In genomic region chr2:241241669-241242068, GRCh38 we compare ENCODE assay signal across 22 cellular contexts. TPM values are rescaled to one million over a fixed set of nuclear protein-coding genes. Genes with fewer than 3 reads are reported as not detected.
DNase-seq lines count a peak whose midpoint lies in the region; ATAC-seq and TF ChIP-seq lines count a peak whose summit lies in the region.
"Had no signal": no experiment of that assay in that cellular context is flagged by ENCODE, and none has a peak within 500 bp of the region (broad histone marks: within the 10 kb centered on the region; RNA-seq: fewer than 3 reads in every experiment).

No MANE protein-coding gene starts in this region.

- H3K4me1 Mint-ChIP-seq in natural killer cell = peaks cover 0 to 6% of the 10 kb centered on the region in 2 donors
- H3K4me1 Mint-ChIP-seq in natural killer cell treated with Interleukin-12 subunit alpha and Interleukin-12 subunit beta and Interleukin-15 and Interleukin-18, amount 100 ng/mL, for 72 hours (ENCODE audit: low read depth in 2 of 2) = peaks cover 3 to 14% of the 10 kb centered on the region in 2 donors
- peaks cover 10% of the 10 kb centered on the region for H3K4me1 Mint-ChIP-seq in chondrocyte (ENCODE audit: low read depth)
- H3K4me1 Mint-ChIP-seq: H9, IgD-negative memory B cell had no signal

- no peak overlapping the region for H3K27ac ChIP-seq in coronary artery
- H3K27ac ChIP-seq: HL-60 had no signal

- H3K4me3 Mint-ChIP-seq in natural killer cell (no peak overlapping the region), chondrocyte (ENCODE audit: unreplicated experiment) (no peak overlapping the region)
- H3K4me3 Mint-ChIP-seq in natural killer cell treated with Interleukin-12 subunit alpha and Interleukin-12 subunit beta and Interleukin-15 and Interleukin-18, amount 100 ng/mL, for 72 hours = no peak overlapping the region
- H3K4me3 Mint-ChIP-seq: CD4-positive, CD25-positive, alpha-beta regulatory T cell; CD8-positive, alpha-beta memory T cell; H9 had no signal

- no peak for ATAC-seq in natural killer cell
- ATAC-seq in natural killer cell treated with Interleukin-12 subunit alpha and Interleukin-12 subunit beta and Interleukin-15 and Interleukin-18, amount 100 ng/mL, for 72 hours = no peak
- ATAC-seq: GM12878 had no signal

- no peak for DNase-seq in natural killer cell
- no peak for DNase-seq in natural killer cell treated with Interleukin-12 subunit alpha and Interleukin-12 subunit beta and Interleukin-15 and Interleukin-18, amount 100 ng/mL, for 72 hours (ENCODE audit: low spot score)
- no peak for DNase-seq in chondrocyte (ENCODE audit: low spot score)
- peak; percentile 34 for DNase-seq in iris pigment epithelial cell (ENCODE audit: low read depth)
- DNase-seq in hippocampal formation (lab: John Stamatoyannopoulos, UW) = no peak
- no peak for DNase-seq in coronary artery (ENCODE audit: low spot score)
- DNase-seq in NK-92 treated with Interleukin-12 subunit alpha and Interleukin-12 subunit beta, amount 100 ng/mL, for 24 hours (lab: John Stamatoyannopoulos, UW) = no peak
- DNase-seq: 8988T; BE2C; C1 segment of cervical spinal cord; CD4-positive, CD25-positive, alpha-beta regulatory T cell; CD8-positive, alpha-beta memory T cell; COR-L47; DMS 273 treated with DMSO at 0.1 percent for 48 hours; DMS53; DND-41; EL; GOT3; H9 had no signal

- TF ChIP-seq CTCF in natural killer cell (IDR thresholded peaks at IDR 0.05) (no peak), chondrocyte (IDR thresholded peaks at IDR 0.05) (no peak), coronary artery (IDR thresholded peaks at IDR 0.05) (no peak)

- H3K27ac Mint-ChIP-seq in natural killer cell (peak overlapping the region; percentile 24 to 38), chondrocyte (ENCODE audit: unreplicated experiment) (peak overlapping the region; percentile 41)
- no peak overlapping the region for H3K27ac Mint-ChIP-seq in natural killer cell treated with Interleukin-12 subunit alpha and Interleukin-12 subunit beta and Interleukin-15 and Interleukin-18, amount 100 ng/mL, for 72 hours
- H3K27ac Mint-ChIP-seq: CD4-positive, CD25-positive, alpha-beta regulatory T cell had no signal

- intact Hi-C loops in natural killer cell (cut with micrococcal nuclease) = no loop called here

- no peaks in the 10 kb centered on the region for H3K27me3 Mint-ChIP-seq in natural killer cell (ENCODE audit: low read depth in 2 of 2)
- H3K27me3 Mint-ChIP-seq in natural killer cell treated with Interleukin-12 subunit alpha and Interleukin-12 subunit beta and Interleukin-15 and Interleukin-18, amount 100 ng/mL, for 72 hours = no peaks in the 10 kb centered on the region
- no peaks in the 10 kb centered on the region for H3K27me3 Mint-ChIP-seq in chondrocyte (ENCODE audit: low read depth)
- H3K27me3 Mint-ChIP-seq: CD4-positive, CD25-positive, alpha-beta regulatory T cell; CD8-positive, alpha-beta memory T cell; IgD-negative memory B cell had no signal

- H3K36me3 Mint-ChIP-seq in natural killer cell (peaks cover 46% of the 10 kb centered on the region), chondrocyte (ENCODE audit: low read depth) (peaks cover 78% of the 10 kb centered on the region)
- peaks cover 48% of the 10 kb centered on the region for H3K36me3 Mint-ChIP-seq in natural killer cell treated with Interleukin-12 subunit alpha and Interleukin-12 subunit beta and Interleukin-15 and Interleukin-18, amount 100 ng/mL, for 72 hours

- H3K4me3 ChIP-seq in coronary artery = no peak overlapping the region
- H3K4me3 ChIP-seq: GM12878 had no signal

- H3K9me3 Mint-ChIP-seq in natural killer cell (no peaks in the 10 kb centered on the region), chondrocyte (ENCODE audit: low read depth) (no peaks in the 10 kb centered on the region)
- H3K9me3 Mint-ChIP-seq in natural killer cell treated with Interleukin-12 subunit alpha and Interleukin-12 subunit beta and Interleukin-15 and Interleukin-18, amount 100 ng/mL, for 72 hours = no peaks in the 10 kb centered on the region
- H3K9me3 Mint-ChIP-seq: CD4-positive, CD25-positive, alpha-beta regulatory T cell; CD8-positive, alpha-beta memory T cell; H9; IgD-negative memory B cell had no signal

RNA-seq across cellular contexts. Expression of gene ANO7, which starts 53.2 kb away (rescaled TPM):
- total RNA-seq in natural killer cell (1 to 10 TPM in 2 of 3 donors, under 1 TPM in 1; 0.97 to 1.4 (median 1.1) TPM), chondrocyte (0.48 to 2.2 TPM (median 1.5 TPM) in 3 replicates)
- 1 to 10 TPM; 2.8 to 7.1 TPM for total RNA-seq in natural killer cell treated with Interleukin-12 subunit alpha and Interleukin-12 subunit beta and Interleukin-15 and Interleukin-18, amount 100 ng/mL, for 72 hours

Comparison
In these comparisons a context has a peak if more than half of its experiments do, and no peak if none do; other contexts are left out.
1. H3K27ac Mint-ChIP-seq: peak in natural killer cell (2 of 2) and chondrocyte (single experiment); none in natural killer cell treated with Interleukin-12 subunit alpha and Interleukin-12 subunit beta and Interleukin-15 and Interleukin-18, amount 100 ng/mL, for 72 hours (0 of 2).